ENCODE assay signal across 8 cellular contexts in genomic region chr9:18393340-18394130, GRCh38.
DNase-seq lines count a peak whose midpoint lies in the region; ATAC-seq and TF ChIP-seq lines count a peak whose summit lies in the region.

No MANE protein-coding gene starts in this region.

- no peaks in the 10 kb centered on the region for H3K36me3 Mint-ChIP-seq in activated CD4-positive, alpha-beta T cell treated with anti-CD3 and anti-CD28 coated beads, Interleukin-2, amount 10 ng/mL, durations not matched to agents 7 days and 5 days (ENCODE audit: low read depth)

- CTCF ChIA-PET in mammary epithelial cell (lab: Charles Lee; ENCODE audit: low non-redundant PET): no interaction called here
- CTCF ChIA-PET in activated CD4-positive, alpha-beta T cell treated with anti-CD3 and anti-CD28 coated beads, Interleukin-2, amount 10 ng/mL, durations not matched to agents 7 days and 5 days (lab: Charles Lee): no interaction called here

- no peak for ATAC-seq in GM18867 (IDR thresholded peaks at IDR 0.05; ENCODE audit: unreplicated experiment)

- TF ChIP-seq CTCF in mammary epithelial cell (conservative IDR thresholded peaks at IDR 0.05 in 1 of 2, IDR thresholded peaks at IDR 0.05 in 1 of 2; ENCODE audit: extremely low read depth in 1 of 2, insufficient read depth in 1 of 2, low read depth in 1 of 2, low read length in 2 of 2): no peak

- H3K79me2 ChIP-seq in mammary epithelial cell (ENCODE audit: insufficient read depth, low read length): no peaks in the 10 kb centered on the region

- H3K36me3 ChIP-seq in mammary epithelial cell (ENCODE audit: insufficient read depth, low read length): no peaks in the 10 kb centered on the region

- H3K27me3 ChIP-seq in mammary epithelial cell (ENCODE audit: insufficient read depth, low read length): no peaks in the 10 kb centered on the region

- peak overlapping the region; percentile 92 for H3K27ac ChIP-seq in mammary epithelial cell (ENCODE audit: insufficient read depth, low read depth, low read length)

- H3K4me3 Mint-ChIP-seq in activated CD4-positive, alpha-beta T cell treated with anti-CD3 and anti-CD28 coated beads, Interleukin-2, amount 10 ng/mL, durations not matched to agents 7 days and 5 days: no peak overlapping the region

- 35% methylated on average over 4 of the region's 4 CpGs for WGBS in mammary epithelial cell (ENCODE audit: low coverage, missing lambda C conversion rate)

- dilution Hi-C loops in mammary epithelial cell (cut with HindIII; ENCODE audit: low sequenced_read_pairs): loop anchor here (10.0 kb wide), 1 partner anchor 139 kb away; no protein-coding TSS in a partner anchor

- no peaks in the 10 kb centered on the region for H3K9me3 Mint-ChIP-seq in activated CD4-positive, alpha-beta T cell treated with anti-CD3 and anti-CD28 coated beads, Interleukin-2, amount 10 ng/mL, durations not matched to agents 7 days and 5 days

- H4K20me1 ChIP-seq in mammary epithelial cell (ENCODE audit: insufficient read depth, low read length): no peaks in the 10 kb centered on the region

- BruUV-seq in mammary epithelial cell (replicated peaks; lab: Mats Ljungman, UMichigan): TSS peak; percentile 45

- H3K9ac ChIP-seq in mammary epithelial cell (ENCODE audit: insufficient read depth, low read length): peak overlapping the region; percentile 8

- in situ Hi-C loops in mammary epithelial cell (cut with MboI; ENCODE audit: low sequenced_read_pairs in 2 of 2): loop anchor here in 1 of 2 donors (25.0 kb wide), 1 partner anchor 131 kb away; no protein-coding TSS in a partner anchor

- peak overlapping the region; percentile 55 for H3K4me2 ChIP-seq in mammary epithelial cell (ENCODE audit: insufficient read depth, low read depth, low read length)

- intact Hi-C loops in mammary epithelial cell (cut with micrococcal nuclease): no loop called here

- no peaks in the 10 kb centered on the region for H3K9me3 ChIP-seq in mammary epithelial cell (replicated peaks; ENCODE audit: insufficient read depth, low read length)

- H3K4me1 Mint-ChIP-seq in activated CD4-positive, alpha-beta T cell treated with anti-CD3 and anti-CD28 coated beads, Interleukin-2, amount 10 ng/mL, durations not matched to agents 7 days and 5 days: no peaks in the 10 kb centered on the region

- H3K27ac Mint-ChIP-seq in activated CD4-positive, alpha-beta T cell treated with anti-CD3 and anti-CD28 coated beads, Interleukin-2, amount 10 ng/mL, durations not matched to agents 7 days and 5 days: no peak overlapping the region

- peaks cover 22% of the 10 kb centered on the region for H3K4me1 ChIP-seq in mammary epithelial cell (ENCODE audit: insufficient read depth, low read length)

- H2AFZ ChIP-seq in mammary epithelial cell (ENCODE audit: low read depth, low read length): peak overlapping the region; percentile 78

- H3K27me3 Mint-ChIP-seq in activated CD4-positive, alpha-beta T cell treated with anti-CD3 and anti-CD28 coated beads, Interleukin-2, amount 10 ng/mL, durations not matched to agents 7 days and 5 days: no peaks in the 10 kb centered on the region

- peak; percentile 83 for DNase-seq in DMS79 (lab: John Stamatoyannopoulos, UW)
- peak; percentile 99 for DNase-seq in NCI-H2081 treated with DMSO at 0.1 percent for 48 hours (lab: John Stamatoyannopoulos, UW)
- peak; percentile 98 for DNase-seq in mammary epithelial cell
- DNase-seq in medulla oblongata (ENCODE audit: extremely low spot score): peak; percentile 71
- DNase-seq in HuH-7.5 (ENCODE audit: low spot score): no peak
- DNase-seq in SIG-M5 (lab: John Stamatoyannopoulos, UW): no peak
- DNase-seq in activated CD4-positive, alpha-beta T cell treated with anti-CD3 and anti-CD28 coated beads, Interleukin-2, amount 10 ng/mL, durations not matched to agents 7 days and 5 days: no peak

- POLR2A ChIA-PET in activated CD4-positive, alpha-beta T cell treated with anti-CD3 and anti-CD28 coated beads, Interleukin-2, amount 10 ng/mL, durations not matched to agents 7 days and 5 days (lab: Charles Lee): no interaction called here

- no peak overlapping the region for H3K4me3 ChIP-seq in mammary epithelial cell (replicated peaks in 1 of 3; ENCODE audit: insufficient read depth in 1 of 3, low read depth in 2 of 3, low read length in 3 of 3)

Comparison
In these comparisons a context has a peak if more than half of its experiments do, and no peak if none do; other contexts are left out.
1. DNase-seq: peak in DMS79 (single experiment), NCI-H2081 treated with DMSO at 0.1 percent for 48 hours (single experiment), mammary epithelial cell (single experiment) and medulla oblongata (single experiment); none in HuH-7.5 (single experiment), SIG-M5 (single experiment) and activated CD4-positive, alpha-beta T cell treated with anti-CD3 and anti-CD28 coated beads, Interleukin-2, amount 10 ng/mL, durations not matched to agents 7 days and 5 days (single experiment).